1 cellular context compared by ENCODE assay signal in genomic region chr20:31835977-31836852, GRCh38.
TF ChIP-seq lines count a peak whose summit lies in the region.

No MANE protein-coding gene starts in this region.

TF ChIP-seq in HepG2, 621 proteins besides CTCF, POLR2A, EP300 and RAD21 (continued from another document and continues in another):
- TF ChIP-seq DBP (CRISPR knock-in tag; IDR thresholded peaks at IDR 0.05; ENCODE audit: not compliant biosample characterization) (no peak), ZNF432 (CRISPR knock-in tag; IDR thresholded peaks at IDR 0.05; ENCODE audit: borderline replicate concordance) (no peak), PBX3 (CRISPR knock-in tag; IDR thresholded peaks at IDR 0.05; ENCODE audit: borderline replicate concordance) (no peak), ZNF543 (CRISPR knock-in tag; IDR thresholded peaks at IDR 0.05) (no peak), POGK (CRISPR knock-in tag; conservative IDR thresholded peaks at IDR 0.05) (no peak), GMEB1 (CRISPR knock-in tag; IDR thresholded peaks at IDR 0.05; ENCODE audit: borderline replicate concordance) (no peak), ZFP36L1 (CRISPR knock-in tag; IDR thresholded peaks at IDR 0.05) (no peak), RBM22 (optimal IDR thresholded peaks at IDR 0.05; ENCODE audit: low read length) (no peak), ZNF672 (CRISPR knock-in tag; IDR thresholded peaks at IDR 0.05) (no peak), PCBP1 (IDR thresholded peaks at IDR 0.05; ENCODE audit: borderline replicate concordance, low read depth, low read length) (no peak), ZFP62 (CRISPR knock-in tag; IDR thresholded peaks at IDR 0.05) (no peak), ZNF652 (CRISPR knock-in tag; IDR thresholded peaks at IDR 0.05; ENCODE audit: borderline replicate concordance, low read depth) (no peak), NAIF1 (CRISPR knock-in tag; IDR thresholded peaks at IDR 0.05; ENCODE audit: borderline replicate concordance) (no peak), ZBTB3 (CRISPR knock-in tag; IDR thresholded peaks at IDR 0.05; ENCODE audit: borderline replicate concordance, low read depth) (no peak), ZBTB21 (CRISPR knock-in tag; IDR thresholded peaks at IDR 0.05) (no peak), FOXM1 (CRISPR knock-in tag; IDR thresholded peaks at IDR 0.05) (peak; percentile 45; the same call in 1 of the 2 replicates), ZNF275 (CRISPR knock-in tag; IDR thresholded peaks at IDR 0.05; ENCODE audit: borderline replicate concordance) (no peak), ZNF577 (CRISPR knock-in tag; IDR thresholded peaks at IDR 0.05; ENCODE audit: borderline replicate concordance, low read depth) (no peak), ZMYM3 (CRISPR knock-in tag; IDR thresholded peaks at IDR 0.05) (peak; percentile 81), REST (IDR thresholded peaks at IDR 0.05; ENCODE audit: borderline replicate concordance in 1 of 2, low read depth in 1 of 2, low read length in 2 of 2) (no peak), ZNF24 (IDR thresholded peaks at IDR 0.05) (no peak), ZNF256 (CRISPR knock-in tag; conservative IDR thresholded peaks at IDR 0.05) (no peak), SAFB2 (CRISPR knock-in tag; IDR thresholded peaks at IDR 0.05; ENCODE audit: borderline replicate concordance, low read depth) (no peak), HNF4G (IDR thresholded peaks at IDR 0.05; ENCODE audit: borderline replicate concordance, low read depth, low read length) (0 out of 2 replicates have a peak, but pooled peaks have one; percentile 39), HNF4G (CRISPR knock-in tag; IDR thresholded peaks at IDR 0.05; ENCODE audit: borderline replicate concordance, low read depth) (no peak; the same call in 1 of the 2 replicates), MED8 (CRISPR knock-in tag; IDR thresholded peaks at IDR 0.05; ENCODE audit: insufficient replicate concordance) (no peak), ARID3A (IDR thresholded peaks at IDR 0.05; ENCODE audit: low read depth, low read length) (no peak), ZC3H4 (CRISPR knock-in tag; IDR thresholded peaks at IDR 0.05; ENCODE audit: borderline replicate concordance) (no peak), ZNF609 (CRISPR knock-in tag; IDR thresholded peaks at IDR 0.05; ENCODE audit: borderline replicate concordance) (no peak; the same call in 1 of the 2 replicates), ZNF3 (CRISPR knock-in tag; IDR thresholded peaks at IDR 0.05) (no peak), ZNF530 (CRISPR knock-in tag; IDR thresholded peaks at IDR 0.05; ENCODE audit: low read depth) (no peak), ZNF33A (CRISPR knock-in tag; IDR thresholded peaks at IDR 0.05; ENCODE audit: borderline replicate concordance) (no peak), EED (CRISPR knock-in tag; IDR thresholded peaks at IDR 0.05) (no peak), ZNF549 (CRISPR knock-in tag; IDR thresholded peaks at IDR 0.05) (no peak), ZNF629 (CRISPR knock-in tag; conservative IDR thresholded peaks at IDR 0.05) (peak; percentile 76), ZNF280B (CRISPR knock-in tag; IDR thresholded peaks at IDR 0.05; ENCODE audit: borderline replicate concordance) (no peak), E2F5 (CRISPR knock-in tag; conservative IDR thresholded peaks at IDR 0.05) (no peak), MTA3 (CRISPR knock-in tag; IDR thresholded peaks at IDR 0.05) (no peak), CSRNP2 (CRISPR knock-in tag; conservative IDR thresholded peaks at IDR 0.05; ENCODE audit: low read depth) (no peak)
